ENCODE assay signal across 16 cellular contexts in the genomic region with DNA sequence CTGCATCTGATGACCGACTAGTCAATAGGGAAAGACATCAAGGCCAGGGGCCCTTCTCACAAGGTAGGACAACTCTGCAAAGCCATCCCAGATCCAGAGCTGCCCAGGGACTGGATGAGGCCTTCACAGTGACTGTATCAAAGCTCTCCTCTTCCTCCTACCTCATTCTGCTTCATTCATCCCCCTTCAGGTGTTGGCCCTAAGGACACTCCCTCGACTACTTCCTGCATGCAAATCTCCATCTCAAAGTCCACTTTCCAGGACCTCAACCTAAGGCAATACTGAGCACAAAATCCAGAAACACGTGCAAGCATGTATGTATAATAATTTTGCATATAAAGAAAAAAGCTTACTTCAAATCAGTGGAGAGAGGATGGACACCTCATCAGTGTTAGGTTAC. TPM values are rescaled to one million over a fixed set of nuclear protein-coding genes. Genes with fewer than 3 reads are reported as not detected.
DNase-seq lines count a peak whose midpoint lies in the region; ATAC-seq and TF ChIP-seq lines count a peak whose summit lies in the region.
"Had no signal": no experiment of that assay in that cellular context is flagged by ENCODE, and none has a peak within 500 bp of the region (broad histone marks: within the 10 kb centered on the region; RNA-seq: fewer than 3 reads in every experiment).

No MANE protein-coding gene starts in this region.

- no peak for TF ChIP-seq RAD21 in IMR-90 (IDR thresholded peaks at IDR 0.05; ENCODE audit: low read length)

- H3K4me1 ChIP-seq in IMR-90 (ENCODE audit: control insufficient read depth, insufficient read depth, low read length) (no peaks in the 10 kb centered on the region), colonic mucosa (no peaks in the 10 kb centered on the region), transverse colon (peaks cover 0 to 17% (median 1%) of the 10 kb centered on the region in 4 donors)

- no peak overlapping the region for H3K4me2 ChIP-seq in IMR-90 (ENCODE audit: low read depth, low read length)
- H3K4me2 ChIP-seq: BLaER1 treated with 17β-estradiol and CSF1 and Interleukin-3, amounts not matched to agents 10 nM and 100 nM had no signal

- H2BK5ac ChIP-seq in IMR-90 (ENCODE audit: low read depth, low read length, poor library complexity, severe bottlenecking): no peak overlapping the region

- CTCF ChIA-PET in IMR-90 (lab: Yijun Ruan, JAX): no interaction called here

- H4K5ac ChIP-seq in IMR-90 (ENCODE audit: low read depth, low read length): no peak overlapping the region

- H3K9me1 ChIP-seq in IMR-90 (ENCODE audit: insufficient read depth, low read length): peaks cover 3% of the 10 kb centered on the region; the same call in 1 of the 2 replicates

- POLR2A ChIA-PET in IMR-90 (lab: Charles Lee; ENCODE audit: unreplicated experiment): no interaction called here

- in situ Hi-C loops in IMR-90 (cut with MboI; ENCODE audit: low sequenced_read_pairs): no loop called here
- in situ Hi-C loops in transverse colon (cut with MboI; ENCODE audit: low pct_ligation_motif_present in 1 of 4, low pct_unique_long_range_greater_than_20kb in 1 of 4, low sequenced_read_pairs in 3 of 4): no loop called here

- TF ChIP-seq POLR2A in IMR-90 (IDR thresholded peaks at IDR 0.05; ENCODE audit: low read depth, low read length) (no peak), transverse colon (IDR thresholded peaks at IDR 0.05) (no peak)

- dilution Hi-C loops in IMR-90 (cut with HindIII; ENCODE audit: low sequenced_read_pairs, unreplicated experiment): no loop called here

- H4K91ac ChIP-seq in IMR-90 (ENCODE audit: insufficient read depth, low read depth, low read length): no peak overlapping the region

- H3K14ac ChIP-seq in IMR-90 (replicated peaks; ENCODE audit: low read depth, low read length): no peak overlapping the region

- no peak overlapping the region for H2BK20ac ChIP-seq in IMR-90 (ENCODE audit: low read depth, low read length)

- WGBS in IMR-90 (ENCODE audit: extremely low coverage in 2 of 2, insufficient read length in 1 of 2), 2 experiments: no CpG with 5 or more reads among the region's 3 CpGs
- WGBS in transverse colon (ENCODE audit: low coverage in 1 of 2), 2 donors: 66 to 86% methylated on average over 1 to 3 of the region's 3 CpGs

- TF ChIP-seq CTCF in IMR-90 (conservative IDR thresholded peaks at IDR 0.05; ENCODE audit: low read depth, low read length): no peak
- no peak for TF ChIP-seq CTCF in colonic mucosa (IDR thresholded peaks at IDR 0.05)
- no peak for TF ChIP-seq CTCF in transverse colon (IDR thresholded peaks at IDR 0.05)

- H4K8ac ChIP-seq in IMR-90 (ENCODE audit: low read depth in 2 of 2, low read length in 2 of 2): no peak overlapping the region

- DNase-seq in IMR-90 (no peak), colonic mucosa (peak; percentile 57), mucosa of gallbladder (ENCODE audit: low spot score) (peak; percentile 24), transverse colon (peak; percentile 26), T-helper 9 cell (no peak), putamen (ENCODE audit: low spot score) (no peak), NCI-H1048 (lab: John Stamatoyannopoulos, UW) (no peak)
- DNase-seq: CD8-positive, alpha-beta T cell; DMS153; DMS79; GDM1; GOT3; H7; HFFc6 had no signal

- H4K20me1 ChIP-seq in IMR-90 (ENCODE audit: insufficient read depth, low read length): no peaks in the 10 kb centered on the region
- H4K20me1 ChIP-seq: BLaER1 treated with 17β-estradiol and CSF1 and Interleukin-3, amounts not matched to agents 10 nM and 100 nM had no signal

- H3K79me1 ChIP-seq in IMR-90 (ENCODE audit: low read depth in 1 of 2, low read length in 2 of 2): no peaks in the 10 kb centered on the region

- no peak overlapping the region for H2BK120ac ChIP-seq in IMR-90 (ENCODE audit: low read depth, low read length)

- H3K36me3 ChIP-seq in IMR-90 (ENCODE audit: control insufficient read depth, insufficient read depth, low read length): peaks cover 6% of the 10 kb centered on the region
- H3K36me3 ChIP-seq in colonic mucosa: no peaks in the 10 kb centered on the region
- H3K36me3 ChIP-seq in transverse colon: peaks cover 0 to 12% (median 0%) of the 10 kb centered on the region in 4 donors

- H2BK15ac ChIP-seq in IMR-90 (ENCODE audit: low read depth, low read length): no peak overlapping the region

- no peak for ATAC-seq in IMR-90 (ENCODE audit: low read depth)
- ATAC-seq: CD8-positive, alpha-beta T cell; HCT116 had no signal

- no peak overlapping the region for H3K18ac ChIP-seq in IMR-90 (ENCODE audit: low read depth, low read length)

- no peak overlapping the region for H3K23ac ChIP-seq in IMR-90 (ENCODE audit: low read depth, low read length)

- no peak overlapping the region for H2AK5ac ChIP-seq in IMR-90 (ENCODE audit: low read depth, low read length)

- H3K4me3 ChIP-seq in IMR-90 (ENCODE audit: insufficient read depth, low read depth, low read length) (no peak overlapping the region), colonic mucosa (no peak overlapping the region), transverse colon (no peak overlapping the region)
- H3K4me3 ChIP-seq: BLaER1 treated with 17β-estradiol and CSF1 and Interleukin-3, amounts not matched to agents 10 nM and 100 nM had no signal

- H3K9ac ChIP-seq in IMR-90 (ENCODE audit: low read depth, low read length) (no peak overlapping the region), colonic mucosa (ENCODE audit: low read depth in 2 of 2, low read length in 2 of 2) (no peak overlapping the region)
- H3K9ac ChIP-seq: BLaER1 treated with 17β-estradiol and CSF1 and Interleukin-3, amounts not matched to agents 10 nM and 100 nM had no signal

- no peak overlapping the region for H3K56ac ChIP-seq in IMR-90 (ENCODE audit: extremely low read depth, insufficient read depth, low read length)

- TF ChIP-seq EP300 in transverse colon (IDR thresholded peaks at IDR 0.05; ENCODE audit: low read depth): no peak

- no peak overlapping the region for H2AK9ac ChIP-seq in IMR-90 (replicated peaks; ENCODE audit: low read depth, low read length, poor library complexity)

- intact Hi-C loops in IMR-90 (cut with micrococcal nuclease) (no loop called here), colonic mucosa (cut with DNase I) (no loop called here), transverse colon (cut with DNase I; ENCODE audit: low total_unique reads) (no loop called here)

- no peak overlapping the region for H3K4ac ChIP-seq in IMR-90 (ENCODE audit: low read depth, low read length)

- H3K9me3 ChIP-seq in IMR-90 (ENCODE audit: control insufficient read depth, insufficient read depth, low read length) (no peaks in the 10 kb centered on the region), colonic mucosa (no peaks in the 10 kb centered on the region), transverse colon (no peaks in the 10 kb centered on the region)
- H3K9me3 ChIP-seq: BLaER1 treated with 17β-estradiol and CSF1 and Interleukin-3, amounts not matched to agents 10 nM and 100 nM had no signal

- BruUV-seq in IMR-90 (replicated peaks; lab: Mats Ljungman, UMichigan): no TSS peak

- H3K27me3 ChIP-seq in IMR-90 (ENCODE audit: control insufficient read depth, insufficient read depth, low read length): no peaks in the 10 kb centered on the region
- H3K27me3 ChIP-seq in colonic mucosa: no peaks in the 10 kb centered on the region
- H3K27me3 ChIP-seq in transverse colon: no peaks in the 10 kb centered on the region
- H3K27me3 ChIP-seq: BLaER1 treated with 17β-estradiol and CSF1 and Interleukin-3, amounts not matched to agents 10 nM and 100 nM had no signal

- H2AFZ ChIP-seq in IMR-90 (replicated peaks; ENCODE audit: low read length, poor library complexity): peak overlapping the region; percentile 43

- no peak overlapping the region for H3K27ac ChIP-seq in IMR-90 (ENCODE audit: insufficient read depth, low read length)
- H3K27ac ChIP-seq in colonic mucosa: peak overlapping the region; percentile 59
- peak overlapping the region; percentile 18 to 68 (median 38) for H3K27ac ChIP-seq in transverse colon
- H3K27ac ChIP-seq: BLaER1 treated with 17β-estradiol and CSF1 and Interleukin-3, amounts not matched to agents 10 nM and 100 nM had no signal

TF ChIP-seq in IMR-90, 13 proteins besides CTCF, POLR2A, EP300 and RAD21:
- TF ChIP-seq BHLHE40 (IDR thresholded peaks at IDR 0.05; ENCODE audit: low read depth, low read length): no peak
- TF ChIP-seq MAFK (IDR thresholded peaks at IDR 0.05; ENCODE audit: low read depth, low read length): no peak
- TF ChIP-seq, protein P1, sequence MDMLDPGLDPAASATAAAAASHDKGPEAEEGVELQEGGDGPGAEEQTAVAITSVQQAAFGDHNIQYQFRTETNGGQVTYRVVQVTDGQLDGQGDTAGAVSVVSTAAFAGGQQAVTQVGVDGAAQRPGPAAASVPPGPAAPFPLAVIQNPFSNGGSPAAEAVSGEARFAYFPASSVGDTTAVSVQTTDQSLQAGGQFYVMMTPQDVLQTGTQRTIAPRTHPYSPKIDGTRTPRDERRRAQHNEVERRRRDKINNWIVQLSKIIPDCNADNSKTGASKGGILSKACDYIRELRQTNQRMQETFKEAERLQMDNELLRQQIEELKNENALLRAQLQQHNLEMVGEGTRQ (IDR thresholded peaks at IDR 0.05; ENCODE audit: low read depth, low read length): no peak
- TF ChIP-seq, protein P2, sequence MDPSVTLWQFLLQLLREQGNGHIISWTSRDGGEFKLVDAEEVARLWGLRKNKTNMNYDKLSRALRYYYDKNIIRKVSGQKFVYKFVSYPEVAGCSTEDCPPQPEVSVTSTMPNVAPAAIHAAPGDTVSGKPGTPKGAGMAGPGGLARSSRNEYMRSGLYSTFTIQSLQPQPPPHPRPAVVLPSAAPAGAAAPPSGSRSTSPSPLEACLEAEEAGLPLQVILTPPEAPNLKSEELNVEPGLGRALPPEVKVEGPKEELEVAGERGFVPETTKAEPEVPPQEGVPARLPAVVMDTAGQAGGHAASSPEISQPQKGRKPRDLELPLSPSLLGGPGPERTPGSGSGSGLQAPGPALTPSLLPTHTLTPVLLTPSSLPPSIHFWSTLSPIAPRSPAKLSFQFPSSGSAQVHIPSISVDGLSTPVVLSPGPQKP (IDR thresholded peaks at IDR 0.05; ENCODE audit: borderline replicate concordance, low read depth, low read length): no peak
- TF ChIP-seq RCOR1 (IDR thresholded peaks at IDR 0.05; ENCODE audit: insufficient replicate concordance, low read length): no peak

RNA-seq across cellular contexts. Expression of a gene that starts 25.1 kb away (rescaled TPM):
- total RNA-seq in IMR-90 (2012; rRNA removed) (12.2 and 24.7 TPM in 2 replicates), colonic mucosa (10 to 100 TPM; 21.9 to 26.2 TPM), mucosa of gallbladder (25.2 TPM), transverse colon (10 to 100 TPM in 3 of 4 donors, 1 to 10 TPM in 1; 1.6 to 14.7 (median 12.0) TPM)
- polyA plus RNA-seq in IMR-90 (2012; rRNA removed): 8.8 and 12.1 TPM in 2 replicates
- polyA plus RNA-seq in IMR-90 (2012; cell fraction: cytosol; rRNA removed): 3.3 and 3.9 TPM in 2 replicates
- 2.3 and 13.9 TPM in 2 replicates for polyA plus RNA-seq in IMR-90 (2012; cell fraction: nucleus; rRNA removed; ENCODE audit: low replicate concordance)

Comparison
In these comparisons a context has a peak if more than half of its experiments do, and no peak if none do; other contexts are left out.
1. DNase-seq: peak in colonic mucosa (single experiment), mucosa of gallbladder (single experiment) and transverse colon (single experiment); none in IMR-90 (single experiment), T-helper 9 cell (single experiment), putamen (single experiment) and NCI-H1048 (single experiment).